In genomic region chr9:113957778-113958430, GRCh38 we compare ENCODE assay signal across 9 cellular contexts.
A peak's percentile ranks its signal among the peaks of the same experiment; 100 is the strongest.
DNase-seq lines count a peak whose midpoint lies in the region; ATAC-seq, FAIRE-seq and TF ChIP-seq lines count a peak whose summit lies in the region.
"Had no signal": no experiment of that assay in that cellular context is flagged by ENCODE, and none has a peak within 500 bp of the region (broad histone marks: within the 10 kb centered on the region; RNA-seq: fewer than 3 reads in every experiment).

No MANE protein-coding gene starts in this region.

- no peak overlapping the region for H2AFZ ChIP-seq in mesenchymal stem cell (ENCODE audit: low read depth, low read length)

- peaks cover 9 to 17% of the 10 kb centered on the region in 2 experiments for H3K36me3 ChIP-seq in mesenchymal stem cell (ENCODE audit: control insufficient read depth in 1 of 2, insufficient read depth in 2 of 2, low read depth in 1 of 2, low read length in 2 of 2)

- H4K91ac ChIP-seq in mesenchymal stem cell (ENCODE audit: low read length), result peak overlapping the region; percentile 84

- 58% methylated on average over 5 of the region's 5 CpGs for WGBS in A549 (ENCODE audit: missing lambda C conversion rate)
- 50% methylated on average over 4 of the region's 5 CpGs for WGBS in mesenchymal stem cell

- no peak for TF ChIP-seq POLR2A in A549 (IDR thresholded peaks at IDR 0.05; ENCODE audit: low read length)

- peaks cover 17% of the 10 kb centered on the region for H3K79me1 ChIP-seq in mesenchymal stem cell (replicated peaks; ENCODE audit: low read length, poor library complexity, severe bottlenecking)

- TF ChIP-seq EP300 in A549 (IDR thresholded peaks at IDR 0.05), result no peak

- no peaks in the 10 kb centered on the region for H3K27me3 ChIP-seq in mesenchymal stem cell (ENCODE audit: control insufficient read depth in 1 of 2, insufficient read depth in 1 of 2, low read length in 2 of 2)

- CTCF ChIA-PET in A549 (lab: Yijun Ruan, JAX), result interaction anchor here (1.0 to 1.4 kb wide), 4 partner anchors 11 to 90 kb away, joined by 3 read pairs; no protein-coding TSS in a partner anchor

- peak overlapping the region; percentile 32 for H2AK5ac ChIP-seq in mesenchymal stem cell (ENCODE audit: low read length, severe bottlenecking)

- peak overlapping the region; percentile 80 to 93 for H3K4ac ChIP-seq in mesenchymal stem cell (ENCODE audit: low read depth in 1 of 2, low read length in 2 of 2)

- no peak overlapping the region for H3K4me3 ChIP-seq in A549
- H3K4me3 ChIP-seq in choroid plexus epithelial cell (ENCODE audit: low read depth, low read length), result no peak overlapping the region
- peak overlapping the region in 1 of 2 experiments; percentile 22 for H3K4me3 ChIP-seq in mesenchymal stem cell (ENCODE audit: insufficient read depth in 1 of 2, low read depth in 1 of 2, low read length in 2 of 2)

- H3K23ac ChIP-seq in mesenchymal stem cell (ENCODE audit: low read length in 2 of 2), result peak overlapping the region in 1 of 2 experiments; percentile 77

- no peak for TF ChIP-seq RAD21 in A549 (conservative IDR thresholded peaks at IDR 0.05 in 1 of 2, IDR thresholded peaks at IDR 0.05 in 1 of 2)

- H4K8ac ChIP-seq in mesenchymal stem cell (ENCODE audit: low read length), result peak overlapping the region; percentile 92

- peak overlapping the region; percentile 69 for H2BK5ac ChIP-seq in mesenchymal stem cell (ENCODE audit: low read depth, low read length, poor library complexity, severe bottlenecking)

- H3K9me3 ChIP-seq in A549 (no peaks in the 10 kb centered on the region), mesenchymal stem cell (ENCODE audit: control insufficient read depth, low read length) (no peaks in the 10 kb centered on the region)

- peak overlapping the region; percentile 71 for H3K9ac ChIP-seq in mesenchymal stem cell (ENCODE audit: low read length)

- peak overlapping the region; percentile 93 to 95 for H2BK12ac ChIP-seq in mesenchymal stem cell (ENCODE audit: low read length in 2 of 2)

- H2BK120ac ChIP-seq in mesenchymal stem cell (ENCODE audit: low read depth, low read length), result peak overlapping the region; percentile 42

- ATAC-seq in A549, result peak; percentile 27 to 53; a peak in 4 of 6 replicates
- no peak for ATAC-seq in HG03175 (IDR thresholded peaks at IDR 0.05; ENCODE audit: unreplicated experiment)
- no peak for ATAC-seq in HG03135 (IDR thresholded peaks at IDR 0.05; ENCODE audit: unreplicated experiment)

- H3K18ac ChIP-seq in mesenchymal stem cell (ENCODE audit: low read depth in 1 of 2, low read length in 2 of 2), result peak overlapping the region; percentile 85 to 93

- peak overlapping the region; percentile 28 for H2BK15ac ChIP-seq in mesenchymal stem cell (ENCODE audit: low read depth, poor library complexity, severe bottlenecking)

- peak overlapping the region in 1 of 2 experiments; percentile 81 for H3K14ac ChIP-seq in mesenchymal stem cell (ENCODE audit: low read length in 2 of 2)

- POLR2A ChIA-PET in A549 (lab: Yijun Ruan, JAX), result no interaction called here

- peak overlapping the region; percentile 65 to 82 for H3K27ac ChIP-seq in A549
- H3K27ac ChIP-seq in mesenchymal stem cell (ENCODE audit: low read length, poor library complexity, severe bottlenecking), result peak overlapping the region; percentile 97

- FAIRE-seq in A549 (lab: Jason Lieb, UNC), result no peak
- FAIRE-seq: TTC549 had no signal

- H3K4me1 ChIP-seq in A549, result peaks cover 46% of the 10 kb centered on the region
- H3K4me1 ChIP-seq in mesenchymal stem cell (ENCODE audit: control insufficient read depth, insufficient read depth, low read depth, low read length), result peaks cover 33% of the 10 kb centered on the region

- peak; percentile 37 to 52 for DNase-seq in A549 (ENCODE audit: low read depth in 1 of 2, low spot score in 1 of 2)
- DNase-seq in HS-27A (ENCODE audit: low read depth), result peak; percentile 57
- DNase-seq in choroid plexus epithelial cell (ENCODE audit: low read depth), result peak; percentile 81
- DNase-seq in mesenchymal stem cell, result peak; percentile 78
- no peak for DNase-seq in Kasumi-1 (lab: John Stamatoyannopoulos, UW)
- DNase-seq in medulla oblongata (ENCODE audit: extremely low spot score), result no peak

- H3K4me2 ChIP-seq in A549 (peak overlapping the region; percentile 79), mesenchymal stem cell (ENCODE audit: low read length, poor library complexity, severe bottlenecking) (peak overlapping the region; percentile 46)

- TF ChIP-seq CTCF in A549 (IDR thresholded peaks at IDR 0.05) (no peak), choroid plexus epithelial cell (conservative IDR thresholded peaks at IDR 0.05; ENCODE audit: low read depth, low read length) (no peak)

TF ChIP-seq in A549, 52 proteins besides CTCF, POLR2A, EP300 and RAD21:
- TF ChIP-seq TFCP2L1 (CRISPR knock-in tag; IDR thresholded peaks at IDR 0.05), result no peak
- no peak for TF ChIP-seq FOSL2 (IDR thresholded peaks at IDR 0.05)
- TF ChIP-seq FOSL2 (CRISPR knock-in tag; IDR thresholded peaks at IDR 0.05), result peak; percentile 56
- TF ChIP-seq CBX8 (IDR thresholded peaks at IDR 0.05), result no peak
- no peak for TF ChIP-seq HOXB5 (CRISPR knock-in tag; IDR thresholded peaks at IDR 0.05)
- TF ChIP-seq HEYL (CRISPR knock-in tag; IDR thresholded peaks at IDR 0.05), result no peak
- TF ChIP-seq USF2 (IDR thresholded peaks at IDR 0.05), result peak; percentile 35; the same call in 1 of the 2 replicates
- no peak for TF ChIP-seq PBX3 (IDR thresholded peaks at IDR 0.05)
- TF ChIP-seq PHF8 (IDR thresholded peaks at IDR 0.05; ENCODE audit: borderline replicate concordance, low read depth), result no peak
- TF ChIP-seq ZFP36 (IDR thresholded peaks at IDR 0.05; ENCODE audit: borderline replicate concordance, partially characterized antibody), result no peak
TF ChIP-seq in A549: peak in this region for 2.

Comparison
In these comparisons a context has a peak if more than half of its experiments do, and no peak if none do; other contexts are left out.
1. ATAC-seq: peak in A549 (2 of 2); none in HG03175 (single experiment) and HG03135 (single experiment).
2. DNase-seq: peak in A549 (2 of 2), HS-27A (single experiment), choroid plexus epithelial cell (single experiment) and mesenchymal stem cell (single experiment); none in Kasumi-1 (0 of 2) and medulla oblongata (single experiment).